In the genomic region with DNA sequence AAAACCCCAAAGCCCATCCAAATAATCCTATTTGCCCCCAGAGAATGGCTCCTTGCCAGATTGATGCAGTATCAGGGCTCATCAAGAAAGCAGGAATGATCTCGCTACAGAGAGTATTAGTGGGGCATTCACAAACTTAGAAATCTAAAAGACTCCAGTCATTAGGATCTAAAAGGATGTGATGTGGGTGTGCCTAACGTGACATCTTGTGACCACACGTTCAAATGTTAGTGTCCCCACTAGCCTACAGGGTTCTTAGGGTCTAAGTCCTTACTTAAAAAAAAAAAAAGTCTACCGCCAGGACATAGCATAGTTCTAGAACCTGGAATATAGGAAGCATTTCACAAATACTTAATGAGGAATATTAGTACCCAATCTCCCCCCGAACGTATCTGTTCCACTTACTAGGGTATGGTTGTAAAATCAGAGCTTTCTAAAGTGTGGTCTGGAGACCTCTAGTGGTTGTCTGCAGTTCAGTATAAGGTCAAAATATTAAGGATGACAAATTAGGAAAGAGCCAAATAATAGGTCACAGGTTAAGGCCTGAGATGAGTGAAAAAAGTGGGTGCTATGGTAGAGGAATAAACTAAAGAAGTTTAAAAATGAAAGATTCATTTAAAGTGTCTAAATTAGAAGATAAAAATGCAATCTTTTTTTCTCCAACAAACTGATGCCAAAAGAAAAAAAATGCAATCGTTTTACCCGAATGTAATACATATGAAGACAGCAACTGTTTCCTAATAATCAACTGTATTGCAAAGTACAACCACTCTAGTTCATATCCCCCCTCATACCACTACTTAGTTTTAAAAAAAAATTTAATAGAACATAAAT, we compare ENCODE assay signal across 10 cellular contexts. TPM values are rescaled to one million over a fixed set of nuclear protein-coding genes. Genes with fewer than 3 reads are reported as not detected.
DNase-seq lines count a peak whose midpoint lies in the region; ATAC-seq and TF ChIP-seq lines count a peak whose summit lies in the region.
"Had no signal": no experiment of that assay in that cellular context is flagged by ENCODE, and none has a peak within 500 bp of the region (broad histone marks: within the 10 kb centered on the region; RNA-seq: fewer than 3 reads in every experiment).

No MANE protein-coding gene starts in this region.

- no peaks in the 10 kb centered on the region for H3K9me3 ChIP-seq in colonic mucosa
- H3K9me3 ChIP-seq in ovary, result no peaks in the 10 kb centered on the region
- H3K9me3 ChIP-seq: HAP-1 had no signal

- WGBS in ovary, 3 donors, result 61 to 66% (median 63%) methylated on average over 8 of the region's 8 CpGs

- peaks cover 2% of the 10 kb centered on the region for H3K4me1 Mint-ChIP-seq in osteocyte (ENCODE audit: unreplicated experiment)

- TF ChIP-seq CTCF in GM13976 (IDR thresholded peaks at IDR 0.05; ENCODE audit: borderline replicate concordance, control extremely low read depth, extremely low read depth, insufficient read depth, missing control alignments) (peak; percentile 63), colonic mucosa (IDR thresholded peaks at IDR 0.05) (peak; percentile 38), osteocyte (IDR thresholded peaks at IDR 0.05) (peak; percentile 74), ovary (IDR thresholded peaks at IDR 0.05) (no peak)

- DNase-seq in ACHN, result peak; percentile 45
- peak; percentile 53 for DNase-seq in GM13976 (ENCODE audit: low spot score)
- DNase-seq in NCI-H526 treated with DMSO at 0.1 percent for 48 hours (lab: John Stamatoyannopoulos, UW), result peak; percentile 5
- no peak for DNase-seq in colonic mucosa
- DNase-seq in osteocyte (ENCODE audit: extremely low spot score, unreplicated experiment), result no peak
- no peak for DNase-seq in ovary

- H3K9me3 Mint-ChIP-seq in osteocyte (ENCODE audit: unreplicated experiment), result no peaks in the 10 kb centered on the region

- H3K4me1 ChIP-seq in colonic mucosa (no peaks in the 10 kb centered on the region), ovary (ENCODE audit: insufficient read depth) (no peaks in the 10 kb centered on the region)
- H3K4me1 ChIP-seq: HAP-1 had no signal

- no peak overlapping the region for H3K4me3 ChIP-seq in colonic mucosa
- H3K4me3 ChIP-seq in ovary, result no peak overlapping the region
- H3K4me3 ChIP-seq: HAP-1 had no signal

- H3K36me3 Mint-ChIP-seq in osteocyte (ENCODE audit: unreplicated experiment), result no peaks in the 10 kb centered on the region

- H3K27ac Mint-ChIP-seq in osteocyte (ENCODE audit: unreplicated experiment), result no peak overlapping the region

- no peak for ATAC-seq in HG03280 (IDR thresholded peaks at IDR 0.05; ENCODE audit: unreplicated experiment)
- no peak for ATAC-seq in GM18517 (IDR thresholded peaks at IDR 0.05; ENCODE audit: unreplicated experiment)

- H3K27ac ChIP-seq in colonic mucosa, result no peak overlapping the region
- H3K27ac ChIP-seq in ovary, result no peak overlapping the region

- no peaks in the 10 kb centered on the region for H3K36me3 ChIP-seq in colonic mucosa
- no peaks in the 10 kb centered on the region for H3K36me3 ChIP-seq in ovary
- H3K36me3 ChIP-seq: HAP-1 had no signal

- no peak overlapping the region for H3K4me3 Mint-ChIP-seq in osteocyte (ENCODE audit: unreplicated experiment)

- no peak overlapping the region for H3K9ac ChIP-seq in colonic mucosa (ENCODE audit: low read depth in 2 of 2, low read length in 2 of 2)

- intact Hi-C loops in colonic mucosa (cut with DNase I), result loop anchor here (5.0 kb wide), 1 partner anchor 227 kb away; no protein-coding TSS in a partner anchor
- intact Hi-C loops in ovary (cut with DNase I), result no loop called here

- in situ Hi-C loops in ACHN (cut with HindIII; ENCODE audit: low pct_ligation_motif_present, low pct_unique_long_range_greater_than_20kb, low sequenced_read_pairs), result no loop called here
- in situ Hi-C loops in GM13976 (cut with MboI; ENCODE audit: low sequenced_read_pairs, unreplicated experiment), result no loop called here

- TF ChIP-seq EP300 in ovary (IDR thresholded peaks at IDR 0.05), result no peak

- no peaks in the 10 kb centered on the region for H3K27me3 Mint-ChIP-seq in osteocyte (ENCODE audit: unreplicated experiment)

- H3K27me3 ChIP-seq in colonic mucosa, result no peaks in the 10 kb centered on the region
- no peaks in the 10 kb centered on the region for H3K27me3 ChIP-seq in ovary

- TF ChIP-seq POLR2A in ovary (IDR thresholded peaks at IDR 0.05), result no peak

RNA-seq across cellular contexts. Expression of gene CHRM5, which starts 4.2 kb away (rescaled TPM):
- not detected for total RNA-seq in colonic mucosa
- not detected in 2 replicates for total RNA-seq in osteocyte
- total RNA-seq in ovary, result under 1 TPM in 1 of 7 donors, not detected in 6; 0.08 TPM
- not detected for polyA plus RNA-seq in ovary
- total RNA-seq: subcutaneous adipose tissue had no signal

Comparison
In these comparisons a context has a peak if more than half of its experiments do, and no peak if none do; other contexts are left out.
1. DNase-seq: peak in ACHN (single experiment), GM13976 (single experiment) and NCI-H526 treated with DMSO at 0.1 percent for 48 hours (single experiment); none in colonic mucosa (single experiment), osteocyte (single experiment) and ovary (0 of 5).
2. CTCF ChIP-seq: peak in GM13976 (single experiment), colonic mucosa (single experiment) and osteocyte (single experiment); none in ovary (0 of 3).